ENCODE assay signal across 23 cellular contexts in the genomic region with DNA sequence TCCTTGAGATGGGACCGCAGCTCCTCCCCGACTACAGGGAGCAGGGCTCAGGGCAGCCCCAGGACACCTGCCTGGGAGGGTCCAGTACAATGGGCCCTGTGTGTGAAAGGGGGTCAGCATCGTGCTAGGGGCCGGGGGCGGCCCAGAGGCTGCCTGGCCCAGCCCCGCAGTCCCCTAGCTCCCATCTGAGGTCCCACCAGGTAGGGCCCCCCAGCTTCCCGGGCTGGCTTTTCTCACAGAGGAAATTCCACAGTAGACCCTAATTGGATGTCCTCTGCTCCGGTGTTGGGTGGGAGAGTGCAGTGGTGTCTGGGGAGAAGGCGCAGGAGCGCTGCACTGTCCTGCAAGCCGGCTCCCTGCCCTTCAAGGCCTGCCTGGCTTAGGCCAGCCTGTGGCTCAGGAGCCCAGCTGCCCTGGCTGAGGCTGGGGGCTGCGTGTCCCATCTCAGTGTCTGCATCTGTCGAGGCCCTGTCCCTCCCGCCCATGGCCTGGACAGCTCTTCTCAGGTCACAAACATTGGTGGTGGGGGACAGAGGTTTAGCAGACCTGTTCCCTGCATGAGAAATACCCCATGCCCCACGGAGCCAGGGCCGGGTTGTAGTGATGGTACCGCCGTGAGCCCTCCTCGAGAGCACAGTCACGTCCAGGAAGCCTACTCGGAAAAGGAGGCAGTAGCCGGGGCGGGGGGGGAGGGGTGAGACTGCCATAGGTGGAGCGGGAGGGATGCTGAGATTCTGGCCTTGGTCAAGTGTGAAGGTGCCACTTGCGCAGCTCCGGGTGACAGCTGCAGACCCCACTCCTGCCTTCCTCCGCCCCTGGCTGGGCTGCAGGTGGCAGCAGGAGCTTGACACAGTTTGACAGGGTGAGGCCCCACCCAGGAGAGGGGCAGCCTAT. TPM values are rescaled to one million over a fixed set of nuclear protein-coding genes. Genes with fewer than 3 reads are reported as not detected.
DNase-seq lines count a peak whose midpoint lies in the region; ATAC-seq, FAIRE-seq and TF ChIP-seq lines count a peak whose summit lies in the region.
"Had no signal": no experiment of that assay in that cellular context is flagged by ENCODE, and none has a peak within 500 bp of the region (broad histone marks: within the 10 kb centered on the region; RNA-seq: fewer than 3 reads in every experiment).

No MANE protein-coding gene starts in this region.

- H2AFZ ChIP-seq in SK-N-SH (ENCODE audit: low read depth): no peak overlapping the region

- WGBS in SK-N-SH (ENCODE audit: low lambda C conversion rate): 87% methylated on average over 17 of the region's 27 CpGs

- TF ChIP-seq RAD21 in SK-N-SH (IDR thresholded peaks at IDR 0.05; ENCODE audit: low read length): no peak

- H3K27me3 ChIP-seq in SK-N-SH (ENCODE audit: insufficient read depth): no peaks in the 10 kb centered on the region

- TF ChIP-seq CTCF in SK-N-SH (IDR thresholded peaks at IDR 0.05): no peak
- no peak for TF ChIP-seq CTCF in kidney (IDR thresholded peaks at IDR 0.05; ENCODE audit: borderline replicate concordance, extremely low read depth, insufficient read depth)

- H3K4me2 ChIP-seq in SK-N-SH: no peak overlapping the region

- H3K36me3 ChIP-seq in SK-N-SH (replicated peaks in 1 of 2; ENCODE audit: control insufficient read depth in 1 of 2, insufficient read depth in 2 of 2, low read length in 1 of 2): no peaks in the 10 kb centered on the region
- H3K36me3 ChIP-seq in kidney (ENCODE audit: control insufficient read depth in 1 of 2, insufficient read depth in 2 of 2, low read length in 2 of 2): peaks cover 2 to 4% of the 10 kb centered on the region in 2 donors

- no peak for TF ChIP-seq EP300 in SK-N-SH (IDR thresholded peaks at IDR 0.05; ENCODE audit: borderline replicate concordance in 1 of 2, low read depth in 1 of 2, low read length in 1 of 2)

- H3K9ac ChIP-seq in SK-N-SH (no peak overlapping the region), kidney (ENCODE audit: low read length in 2 of 2) (no peak overlapping the region)

- CTCF ChIA-PET in SK-N-SH (lab: Yijun Ruan, JAX): interaction anchor here (1.1 to 6.5 kb wide), 8 partner anchors 11 to 106 kb away, joined by 3 to 45 read pairs (median 7); no protein-coding TSS in a partner anchor
- CTCF ChIA-PET in HEK293T (lab: Yijun Ruan, JAX): no interaction called here

- no peaks in the 10 kb centered on the region for H3K79me2 ChIP-seq in SK-N-SH (ENCODE audit: insufficient read depth)

- H3K27ac ChIP-seq in SK-N-SH (ENCODE audit: low read depth in 2 of 2, low read length in 1 of 2): no peak overlapping the region; a peak in 1 of 4 replicates
- peak overlapping the region; percentile 98 for H3K27ac ChIP-seq in caudate nucleus (ENCODE audit: low read depth, low read length)
- H3K27ac ChIP-seq in kidney (ENCODE audit: low read depth in 2 of 2, low read length in 2 of 2): no peak overlapping the region
- peak overlapping the region; percentile 100 for H3K27ac ChIP-seq in temporal lobe (ENCODE audit: low read depth, low read length)
- H3K27ac ChIP-seq: 22Rv1, HL-60 had no signal

- no peak overlapping the region for H3K4me3 ChIP-seq in SK-N-SH (ENCODE audit: low read depth in 2 of 2, low read length in 1 of 2)
- H3K4me3 ChIP-seq in kidney (ENCODE audit: low read length in 2 of 2): no peak overlapping the region

- no peaks in the 10 kb centered on the region for H3K9me2 ChIP-seq in SK-N-SH

- ATAC-seq in SK-N-SH treated with all-trans-retinoic acid at 6 μM for 48 hours (no peak), GM18502 (IDR thresholded peaks at IDR 0.05; ENCODE audit: poor library complexity, unreplicated experiment) (no peak)
- ATAC-seq: HepG2, Right ventricle myocardium inferior had no signal

- DNase-seq in SK-N-SH (peak; percentile 26), caudate nucleus (lab: John Stamatoyannopoulos, UW) (no peak), kidney (peak; percentile 63), HK-2 (ENCODE audit: unreplicated experiment) (no peak), HEK293T (ENCODE audit: extremely low spot score) (no peak)
- DNase-seq: ACHN; GDM1; GOT3; KG1; NCI-H1092 treated with DMSO at 0.1 percent for 48 hours; NCI-H1436 treated with DMSO at 0.1 percent for 48 hours; NCI-H2029; NCI-H226; NCI-H748 treated with DMSO at 0.1 percent for 48 hours; NK-92 treated with Interleukin-12 subunit alpha and Interleukin-12 subunit beta, amount 100 ng/mL, for 24 hours had no signal

- H3K4me1 ChIP-seq in SK-N-SH (ENCODE audit: control insufficient read depth in 1 of 2, insufficient read depth in 2 of 2, low read depth in 1 of 2, low read length in 1 of 2) (peaks cover 2 to 45% of the 10 kb centered on the region in 2 experiments; a peak in 3 of 4 replicates), kidney (ENCODE audit: control insufficient read depth in 1 of 2, insufficient read depth in 1 of 2, low read depth in 1 of 2, low read length in 2 of 2) (peaks cover 31 to 37% of the 10 kb centered on the region in 2 donors)

- H3F3A ChIP-seq in SK-N-SH (replicated peaks; ENCODE audit: insufficient read depth): peaks cover 4% of the 10 kb centered on the region

- no peaks in the 10 kb centered on the region for H3K9me3 ChIP-seq in SK-N-SH
- no peaks in the 10 kb centered on the region for H3K9me3 ChIP-seq in kidney (ENCODE audit: control insufficient read depth in 1 of 2, low read length in 2 of 2)

- intact Hi-C loops in kidney (cut with DNase I): no loop called here

- no peak for FAIRE-seq in kidney (lab: Jason Lieb, UNC)
- FAIRE-seq: GM19239, HepG2 had no signal

- POLR2A ChIA-PET in SK-N-SH (lab: Yijun Ruan, JAX): interaction anchor here (1.0 kb wide), 1 partner anchor 34 kb away, joined by 3 read pairs; no protein-coding TSS in a partner anchor
- POLR2A ChIA-PET in HEK293T (lab: Yijun Ruan, JAX): no interaction called here

- no peaks in the 10 kb centered on the region for H4K20me1 ChIP-seq in SK-N-SH (ENCODE audit: insufficient read depth)

TF ChIP-seq in SK-N-SH, 30 proteins besides CTCF, POLR2A, EP300 and RAD21 (continues in another document):
- TF ChIP-seq, protein P1, sequence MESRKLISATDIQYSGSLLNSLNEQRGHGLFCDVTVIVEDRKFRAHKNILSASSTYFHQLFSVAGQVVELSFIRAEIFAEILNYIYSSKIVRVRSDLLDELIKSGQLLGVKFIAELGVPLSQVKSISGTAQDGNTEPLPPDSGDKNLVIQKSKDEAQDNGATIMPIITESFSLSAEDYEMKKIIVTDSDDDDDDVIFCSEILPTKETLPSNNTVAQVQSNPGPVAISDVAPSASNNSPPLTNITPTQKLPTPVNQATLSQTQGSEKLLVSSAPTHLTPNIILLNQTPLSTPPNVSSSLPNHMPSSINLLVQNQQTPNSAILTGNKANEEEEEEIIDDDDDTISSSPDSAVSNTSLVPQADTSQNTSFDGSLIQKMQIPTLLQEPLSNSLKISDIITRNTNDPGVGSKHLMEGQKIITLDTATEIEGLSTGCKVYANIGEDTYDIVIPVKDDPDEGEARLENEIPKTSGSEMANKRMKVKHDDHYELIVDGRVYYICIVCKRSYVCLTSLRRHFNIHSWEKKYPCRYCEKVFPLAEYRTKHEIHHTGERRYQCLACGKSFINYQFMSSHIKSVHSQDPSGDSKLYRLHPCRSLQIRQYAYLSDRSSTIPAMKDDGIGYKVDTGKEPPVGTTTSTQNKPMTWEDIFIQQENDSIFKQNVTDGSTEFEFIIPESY (IDR thresholded peaks at IDR 0.05; ENCODE audit: borderline replicate concordance, low read depth): no peak
- no peak for TF ChIP-seq SIN3A (IDR thresholded peaks at IDR 0.05; ENCODE audit: borderline replicate concordance, low read depth, low read length)

TF ChIP-seq in SK-N-SH treated with all-trans-retinoic acid at 6 μM for 48 hours, 23 proteins besides CTCF, POLR2A, EP300 and RAD21 (continues in another document):
- TF ChIP-seq ZC3H10 (CRISPR knock-in tag; IDR thresholded peaks at IDR 0.05) (no peak), ESRRG (CRISPR knock-in tag; IDR thresholded peaks at IDR 0.05) (no peak)
- TF ChIP-seq, protein P2, sequence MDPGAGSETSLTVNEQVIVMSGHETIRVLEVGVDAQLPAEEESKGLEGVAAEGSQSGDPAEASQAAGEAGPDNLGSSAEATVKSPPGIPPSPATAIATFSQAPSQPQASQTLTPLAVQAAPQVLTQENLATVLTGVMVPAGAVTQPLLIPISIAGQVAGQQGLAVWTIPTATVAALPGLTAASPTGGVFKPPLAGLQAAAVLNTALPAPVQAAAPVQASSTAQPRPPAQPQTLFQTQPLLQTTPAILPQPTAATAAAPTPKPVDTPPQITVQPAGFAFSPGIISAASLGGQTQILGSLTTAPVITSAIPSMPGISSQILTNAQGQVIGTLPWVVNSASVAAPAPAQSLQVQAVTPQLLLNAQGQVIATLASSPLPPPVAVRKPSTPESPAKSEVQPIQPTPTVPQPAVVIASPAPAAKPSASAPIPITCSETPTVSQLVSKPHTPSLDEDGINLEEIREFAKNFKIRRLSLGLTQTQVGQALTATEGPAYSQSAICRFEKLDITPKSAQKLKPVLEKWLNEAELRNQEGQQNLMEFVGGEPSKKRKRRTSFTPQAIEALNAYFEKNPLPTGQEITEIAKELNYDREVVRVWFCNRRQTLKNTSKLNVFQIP (CRISPR knock-in tag; IDR thresholded peaks at IDR 0.05; ENCODE audit: borderline replicate concordance, low read depth): no peak

TF ChIP-seq in HEK293T, 16 proteins besides CTCF, POLR2A, EP300 and RAD21 (continues in another document):
- TF ChIP-seq L3MBTL2 (conservative IDR thresholded peaks at IDR 0.05) (no peak), ARNT (IDR thresholded peaks at IDR 0.05) (no peak), BHLHE40 (IDR thresholded peaks at IDR 0.05; ENCODE audit: borderline replicate concordance) (no peak), SP1 (IDR thresholded peaks at IDR 0.05) (no peak), NFRKB (IDR thresholded peaks at IDR 0.05) (no peak), FOXK2 (IDR thresholded peaks at IDR 0.05) (no peak), LEF1 (IDR thresholded peaks at IDR 0.05; ENCODE audit: borderline replicate concordance) (no peak), HDGF (IDR thresholded peaks at IDR 0.05; ENCODE audit: borderline replicate concordance) (no peak), FOXA1 (IDR thresholded peaks at IDR 0.05) (no peak), FOXM1 (IDR thresholded peaks at IDR 0.05; ENCODE audit: borderline replicate concordance) (no peak), ZNF384 (IDR thresholded peaks at IDR 0.05) (no peak), ELF4 (IDR thresholded peaks at IDR 0.05) (no peak), CTBP1 (IDR thresholded peaks at IDR 0.05; ENCODE audit: borderline replicate concordance) (no peak), TARDBP (IDR thresholded peaks at IDR 0.05) (no peak)

RNA-seq across cellular contexts. Expression of a gene that starts 11.6 kb away (rescaled TPM):
- polyA plus RNA-seq in SK-N-SH (2012; rRNA removed) (20.6 and 21.1 TPM in 2 replicates), kidney (ENCODE audit: insufficient read depth, low read depth, low replicate concordance) (39.4 TPM)
- 5.6 and 8.7 TPM in 2 replicates for polyA plus RNA-seq in SK-N-SH (2012; cell fraction: cytosol; rRNA removed)
- polyA plus RNA-seq in SK-N-SH (2012; cell fraction: nucleus; rRNA removed): 122 and 128 TPM in 2 replicates
- total RNA-seq in kidney (87.8 TPM), temporal lobe (75.7 TPM)

RNA-seq across cellular contexts. Expression of a gene that starts 49.1 kb away (rescaled TPM):
- polyA plus RNA-seq in SK-N-SH (2012; rRNA removed): 20.9 and 41.1 TPM in 2 replicates
- polyA plus RNA-seq in SK-N-SH (2012; cell fraction: cytosol; rRNA removed): 28.4 and 30.0 TPM in 2 replicates
- polyA plus RNA-seq in SK-N-SH (2012; cell fraction: nucleus; rRNA removed): 28.8 and 35.8 TPM in 2 replicates
- total RNA-seq in kidney: 47.8 TPM
- 21.4 TPM for polyA plus RNA-seq in kidney (ENCODE audit: insufficient read depth, low read depth, low replicate concordance)
- 21.9 TPM for total RNA-seq in temporal lobe

Comparison
In these comparisons a context has a peak if more than half of its experiments do, and no peak if none do; other contexts are left out.
1. DNase-seq: peak in SK-N-SH (single experiment) and kidney (single experiment); none in caudate nucleus (0 of 61), HK-2 (single experiment) and HEK293T (single experiment).
2. H3K27ac ChIP-seq: peak in caudate nucleus (single experiment) and temporal lobe (single experiment); none in SK-N-SH (0 of 2) and kidney (0 of 2).